ENCODE assay signal across 19 cellular contexts in the genomic region with DNA sequence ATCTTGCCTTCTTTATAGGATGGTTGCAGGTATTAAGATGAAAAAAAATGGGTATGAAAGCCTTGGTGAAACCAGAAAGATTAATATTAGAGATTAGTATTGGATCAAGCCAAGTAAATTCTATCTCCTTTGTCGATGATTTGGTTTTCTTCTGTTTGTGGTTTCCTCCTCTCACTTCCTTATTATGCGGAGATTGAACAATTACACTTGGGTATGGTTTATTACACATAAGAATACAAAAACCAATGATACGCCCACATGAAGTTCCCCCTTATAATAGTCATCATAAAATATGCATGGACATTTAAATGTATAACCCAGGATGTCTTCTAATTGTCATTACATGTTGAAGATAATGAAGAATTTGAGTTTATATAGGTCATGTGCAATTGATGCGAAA. TPM values are rescaled to one million over a fixed set of nuclear protein-coding genes. Genes with fewer than 3 reads are reported as not detected.
DNase-seq lines count a peak whose midpoint lies in the region; ATAC-seq, FAIRE-seq and TF ChIP-seq lines count a peak whose summit lies in the region.
"Had no signal": no experiment of that assay in that cellular context is flagged by ENCODE, and none has a peak within 500 bp of the region (broad histone marks: within the 10 kb centered on the region; RNA-seq: fewer than 3 reads in every experiment).

No MANE protein-coding gene starts in this region.

- H3K4me1 Mint-ChIP-seq in memory B cell, result peaks cover 10% of the 10 kb centered on the region

- H3K4me3 ChIP-seq in Karpas-422 (ENCODE audit: low read length) (no peak overlapping the region), OCI-LY1 (ENCODE audit: low read depth, low read length, poor library complexity, severe bottlenecking) (peak overlapping the region; percentile 89), kidney (ENCODE audit: low read length in 2 of 2) (no peak overlapping the region), mesenchymal stem cell (ENCODE audit: insufficient read depth in 1 of 2, low read depth in 1 of 2, low read length in 2 of 2) (no peak overlapping the region)
- H3K4me3 ChIP-seq: A549, GM23248 had no signal

- TF ChIP-seq CTCF in OCI-LY1 (IDR thresholded peaks at IDR 0.05; ENCODE audit: low read length) (no peak), kidney (IDR thresholded peaks at IDR 0.05; ENCODE audit: borderline replicate concordance, extremely low read depth, insufficient read depth) (no peak)

- H3K27ac ChIP-seq in Karpas-422 (ENCODE audit: low read length) (no peak overlapping the region; the same call in 1 of the 2 replicates), OCI-LY1 (ENCODE audit: low read depth, low read length, poor library complexity, severe bottlenecking) (peak overlapping the region; percentile 42), kidney (ENCODE audit: low read depth in 2 of 2, low read length in 2 of 2) (no peak overlapping the region), mesenchymal stem cell (ENCODE audit: low read length, poor library complexity, severe bottlenecking) (no peak overlapping the region)
- H3K27ac ChIP-seq: A549, GM23248 had no signal

- 100% methylated on average over 1 of the region's 4 CpGs for WGBS in mesenchymal stem cell

- peaks cover 18% of the 10 kb centered on the region for H3K27me3 Mint-ChIP-seq in memory B cell

- H2BK5ac ChIP-seq in mesenchymal stem cell (ENCODE audit: low read depth, low read length, poor library complexity, severe bottlenecking), result no peak overlapping the region

- no peaks in the 10 kb centered on the region for H4K20me1 ChIP-seq in Karpas-422 (ENCODE audit: insufficient read depth, low read depth, low read length)
- H4K20me1 ChIP-seq in OCI-LY1 (ENCODE audit: insufficient read depth, low read length), result no peaks in the 10 kb centered on the region

- peak; percentile 54 for ATAC-seq in memory B cell (ENCODE audit: low read depth)
- ATAC-seq: A549, Panc1 had no signal

- no peak overlapping the region for H2AK5ac ChIP-seq in mesenchymal stem cell (ENCODE audit: low read length, severe bottlenecking)

- H3K4me2 ChIP-seq in Karpas-422 (ENCODE audit: low read depth, low read length, poor library complexity, severe bottlenecking) (peak overlapping the region; percentile 21), OCI-LY1 (ENCODE audit: low read length) (peak overlapping the region; percentile 80), mesenchymal stem cell (ENCODE audit: low read length, poor library complexity, severe bottlenecking) (no peak overlapping the region)
- H3K4me2 ChIP-seq: A549 had no signal

- no peak overlapping the region for H2AFZ ChIP-seq in Karpas-422 (ENCODE audit: low read length)
- H2AFZ ChIP-seq in OCI-LY1 (ENCODE audit: low read length), result no peak overlapping the region
- H2AFZ ChIP-seq in mesenchymal stem cell (ENCODE audit: low read depth, low read length), result no peak overlapping the region
- H2AFZ ChIP-seq: GM23248 had no signal

- no peak overlapping the region for H4K91ac ChIP-seq in mesenchymal stem cell (ENCODE audit: low read length)

- H2BK15ac ChIP-seq in mesenchymal stem cell (ENCODE audit: low read depth, poor library complexity, severe bottlenecking), result no peak overlapping the region

- peak; percentile 50 for DNase-seq in CD1c-positive myeloid dendritic cell (ENCODE audit: extremely low spot score)
- no peak for DNase-seq in Karpas-422
- no peak for DNase-seq in memory B cell (ENCODE audit: low spot score in 2 of 2)
- DNase-seq in midbrain (lab: John Stamatoyannopoulos, UW), result no peak
- no peak for DNase-seq in kidney
- no peak for DNase-seq in urothelium cell line (ENCODE audit: low spot score)
- DNase-seq in mesenchymal stem cell, result no peak
- DNase-seq: DMS79; GM23248; HCEC 1CT; NCI-H1436; NCI-H2029 treated with DMSO at 0.1 percent for 48 hours; NCI-H2171 treated with DMSO at 0.1 percent for 48 hours; NCI-H446 treated with DMSO at 0.1 percent for 48 hours; NK-92 treated with Interleukin-12 subunit alpha and Interleukin-12 subunit beta, amount 100 ng/mL, for 24 hours had no signal

- H3K36me3 Mint-ChIP-seq in memory B cell, result no peaks in the 10 kb centered on the region

- intact Hi-C loops in kidney (cut with DNase I), result no loop called here

- no peaks in the 10 kb centered on the region for H3F3A ChIP-seq in OCI-LY1 (ENCODE audit: insufficient read depth, low read length)

- H3K36me3 ChIP-seq in Karpas-422 (ENCODE audit: insufficient read depth, low read length), result no peaks in the 10 kb centered on the region
- peaks cover 77% of the 10 kb centered on the region for H3K36me3 ChIP-seq in OCI-LY1 (ENCODE audit: insufficient read depth, low read length)
- H3K36me3 ChIP-seq in kidney (ENCODE audit: control insufficient read depth in 1 of 2, insufficient read depth in 2 of 2, low read length in 2 of 2), result no peaks in the 10 kb centered on the region
- no peaks in the 10 kb centered on the region for H3K36me3 ChIP-seq in mesenchymal stem cell (ENCODE audit: control insufficient read depth in 1 of 2, insufficient read depth in 2 of 2, low read depth in 1 of 2, low read length in 2 of 2)

- no peaks in the 10 kb centered on the region for H3K9me3 Mint-ChIP-seq in memory B cell

- no peak overlapping the region for H3K14ac ChIP-seq in mesenchymal stem cell (ENCODE audit: low read length in 2 of 2)

- H2BK12ac ChIP-seq in mesenchymal stem cell (ENCODE audit: low read length in 2 of 2), result no peak overlapping the region

- H4K8ac ChIP-seq in mesenchymal stem cell (ENCODE audit: low read length), result no peak overlapping the region

- no peaks in the 10 kb centered on the region for H3K79me2 ChIP-seq in Karpas-422 (ENCODE audit: low read length)
- peaks cover 87% of the 10 kb centered on the region for H3K79me2 ChIP-seq in OCI-LY1 (ENCODE audit: insufficient read depth, low read length)

- no peak overlapping the region for H2BK120ac ChIP-seq in mesenchymal stem cell (ENCODE audit: low read depth, low read length)

- H3K4me1 ChIP-seq in Karpas-422 (ENCODE audit: low read length), result peaks cover 33% of the 10 kb centered on the region
- H3K4me1 ChIP-seq in OCI-LY1 (ENCODE audit: insufficient read depth, low read length, severe bottlenecking), result peaks cover 53% of the 10 kb centered on the region
- H3K4me1 ChIP-seq in kidney (ENCODE audit: control insufficient read depth in 1 of 2, insufficient read depth in 1 of 2, low read depth in 1 of 2, low read length in 2 of 2), result no peaks in the 10 kb centered on the region
- H3K4me1 ChIP-seq in mesenchymal stem cell (ENCODE audit: control insufficient read depth, insufficient read depth, low read depth, low read length), result peaks cover 2% of the 10 kb centered on the region

- no peaks in the 10 kb centered on the region for H3K27me3 ChIP-seq in Karpas-422 (ENCODE audit: low read length)
- no peaks in the 10 kb centered on the region for H3K27me3 ChIP-seq in OCI-LY1 (ENCODE audit: insufficient read depth, low read length)
- peaks cover 0 to 30% of the 10 kb centered on the region in 2 experiments for H3K27me3 ChIP-seq in mesenchymal stem cell (ENCODE audit: control insufficient read depth in 1 of 2, insufficient read depth in 1 of 2, low read length in 2 of 2)

- H3K79me1 ChIP-seq in mesenchymal stem cell (replicated peaks; ENCODE audit: low read length, poor library complexity, severe bottlenecking), result peaks cover 2% of the 10 kb centered on the region

- no peak overlapping the region for H3K23ac ChIP-seq in mesenchymal stem cell (ENCODE audit: low read length in 2 of 2)

- no peak for FAIRE-seq in kidney (lab: Jason Lieb, UNC)
- no peak for FAIRE-seq in urothelium cell line (lab: Jason Lieb, UNC)
- FAIRE-seq: A549, D721Med had no signal

- no peak overlapping the region for H3K4me3 Mint-ChIP-seq in memory B cell

- no peak overlapping the region for H3K4ac ChIP-seq in mesenchymal stem cell (ENCODE audit: low read depth in 1 of 2, low read length in 2 of 2)

- H3K9me2 ChIP-seq in Karpas-422 (replicated peaks; ENCODE audit: insufficient read depth, low read length) (no peaks in the 10 kb centered on the region), OCI-LY1 (ENCODE audit: low read depth, low read length) (no peaks in the 10 kb centered on the region)

- H3K9me3 ChIP-seq in Karpas-422 (ENCODE audit: low read length) (no peaks in the 10 kb centered on the region), OCI-LY1 (ENCODE audit: low read length) (no peaks in the 10 kb centered on the region), kidney (ENCODE audit: control insufficient read depth in 1 of 2, low read length in 2 of 2) (no peaks in the 10 kb centered on the region), mesenchymal stem cell (ENCODE audit: control insufficient read depth, low read length) (no peaks in the 10 kb centered on the region)
- H3K9me3 ChIP-seq: A549 had no signal

- no peak overlapping the region for H3K18ac ChIP-seq in mesenchymal stem cell (ENCODE audit: low read depth in 1 of 2, low read length in 2 of 2)

- H3K9ac ChIP-seq in Karpas-422 (ENCODE audit: low read length), result no peak overlapping the region
- H3K9ac ChIP-seq in OCI-LY1 (ENCODE audit: low read length), result peak overlapping the region; percentile 19; the same call in 1 of the 2 replicates
- H3K9ac ChIP-seq in kidney (ENCODE audit: low read length in 2 of 2), result no peak overlapping the region
- H3K9ac ChIP-seq in mesenchymal stem cell (ENCODE audit: low read length), result no peak overlapping the region
- H3K9ac ChIP-seq: GM23248 had no signal

- no peak overlapping the region for H3K27ac Mint-ChIP-seq in memory B cell

RNA-seq across cellular contexts. Expression of gene LTBP1, which starts 4.9 kb away (rescaled TPM):
- 9.2 and 11.8 TPM in 2 replicates for total RNA-seq in Karpas-422 (2014; rRNA removed; shearing (Covaris generic); ENCODE audit: low replicate concordance)
- 39.8 TPM for total RNA-seq in kidney
- polyA plus RNA-seq in kidney (ENCODE audit: insufficient read depth, low read depth, low replicate concordance), result 9.3 TPM
- polyA plus RNA-seq in mesenchymal stem cell (2013, experiment 1 of 2), result 87.9 TPM
- 86.6 TPM for polyA plus RNA-seq in mesenchymal stem cell (2013, experiment 2 of 2)
